8 cellular contexts compared by ENCODE assay signal in genomic region chr3:158539414-158540014, GRCh38. TPM values are rescaled to one million over a fixed set of nuclear protein-coding genes. Genes with fewer than 3 reads are reported as not detected.
DNase-seq lines count a peak whose midpoint lies in the region; ATAC-seq and TF ChIP-seq lines count a peak whose summit lies in the region.

No MANE protein-coding gene starts in this region.

- H3F3A ChIP-seq in OCI-LY1 (ENCODE audit: insufficient read depth, low read length), result no peaks in the 10 kb centered on the region

- intact Hi-C loops in left ventricle myocardium inferior (cut with micrococcal nuclease), result loop anchor here (10.0 kb wide), 1 partner anchor 925 kb away; no protein-coding TSS in a partner anchor

- H3K27ac ChIP-seq in OCI-LY1 (ENCODE audit: low read depth, low read length, poor library complexity, severe bottlenecking), result no peak overlapping the region
- no peak overlapping the region for H3K27ac ChIP-seq in left ventricle myocardium inferior (replicated peaks)

- H4K20me1 ChIP-seq in OCI-LY1 (ENCODE audit: insufficient read depth, low read length), result no peaks in the 10 kb centered on the region

- H3K27me3 ChIP-seq in OCI-LY1 (ENCODE audit: insufficient read depth, low read length), result no peaks in the 10 kb centered on the region
- no peaks in the 10 kb centered on the region for H3K27me3 ChIP-seq in left ventricle myocardium inferior (ENCODE audit: low read depth)

- no peak for ATAC-seq in GM21515 (IDR thresholded peaks at IDR 0.05; ENCODE audit: unreplicated experiment)

- no peak overlapping the region for H3K9ac ChIP-seq in OCI-LY1 (ENCODE audit: low read length)

- peak; percentile 37; the same call in 1 of the 2 replicates for TF ChIP-seq CTCF in GM12875 (IDR thresholded peaks at IDR 0.05; ENCODE audit: borderline replicate concordance, insufficient read depth, low read depth, low read length)
- TF ChIP-seq CTCF in OCI-LY1 (IDR thresholded peaks at IDR 0.05; ENCODE audit: low read length), result peak; percentile 84
- peak; percentile 64 for TF ChIP-seq CTCF in left ventricle myocardium inferior (IDR thresholded peaks at IDR 0.05; ENCODE audit: borderline replicate concordance)

- peak; percentile 66 for DNase-seq in ACHN
- peak; percentile 54 for DNase-seq in HT1080 (ENCODE audit: low read depth)
- DNase-seq in activated T-helper 9 cell treated with anti-CD3 and anti-CD28 coated beads, Interleukin-2, amount 50 U/mL, for 16 hours (ENCODE audit: low read depth), result peak; percentile 1
- no peak for DNase-seq in left ventricle myocardium inferior
- peak in 2 of 3 donors; percentile 20 to 57 for DNase-seq in stimulated activated CD4-positive, alpha-beta T cell treated with anti-CD3 and anti-CD28 coated beads, Interleukin-12 subunit alpha, Interleukin-12 subunit beta, amount 100 ng/mL, for 48 hours (ENCODE audit: low read depth in 2 of 3, low spot score in 1 of 3)

- no peaks in the 10 kb centered on the region for H3K79me2 ChIP-seq in OCI-LY1 (ENCODE audit: insufficient read depth, low read length)

- H2AFZ ChIP-seq in OCI-LY1 (ENCODE audit: low read length), result no peak overlapping the region

- H3K4me3 ChIP-seq in GM12875 (ENCODE audit: low read depth, low read length), result no peak overlapping the region
- H3K4me3 ChIP-seq in OCI-LY1 (ENCODE audit: low read depth, low read length, poor library complexity, severe bottlenecking), result no peak overlapping the region
- no peak overlapping the region for H3K4me3 ChIP-seq in left ventricle myocardium inferior

- in situ Hi-C loops in ACHN (cut with HindIII; ENCODE audit: low pct_ligation_motif_present, low pct_unique_long_range_greater_than_20kb, low sequenced_read_pairs), result no loop called here

- H3K36me3 ChIP-seq in OCI-LY1 (ENCODE audit: insufficient read depth, low read length), result peaks cover 10% of the 10 kb centered on the region
- peaks cover 10% of the 10 kb centered on the region for H3K36me3 ChIP-seq in left ventricle myocardium inferior

- no peaks in the 10 kb centered on the region for H3K9me2 ChIP-seq in OCI-LY1 (ENCODE audit: low read depth, low read length)

- no peaks in the 10 kb centered on the region for H3K4me1 ChIP-seq in OCI-LY1 (ENCODE audit: insufficient read depth, low read length, severe bottlenecking)
- H3K4me1 ChIP-seq in left ventricle myocardium inferior, result no peaks in the 10 kb centered on the region

- H3K9me3 ChIP-seq in OCI-LY1 (ENCODE audit: low read length) (no peaks in the 10 kb centered on the region), left ventricle myocardium inferior (replicated peaks) (no peaks in the 10 kb centered on the region)

- H3K4me2 ChIP-seq in OCI-LY1 (ENCODE audit: low read length), result no peak overlapping the region

RNA-seq across cellular contexts. Expression of gene MLF1, which starts 31.5 kb away (rescaled TPM):
- 12.0 and 17.7 TPM in 2 replicates for total RNA-seq in HT1080 (2014; rRNA removed; shearing (Covaris generic))
- polyA plus RNA-seq in HT1080 (2015; cell fraction: cytosol; rRNA removed), result 26.3 and 27.3 TPM in 2 replicates
- 9.4 and 12.6 TPM in 2 replicates for polyA plus RNA-seq in HT1080 (2015; cell fraction: nucleus; rRNA removed)
- 200 TPM for total RNA-seq in left ventricle myocardium inferior

Comparison
In these comparisons a context has a peak if more than half of its experiments do, and no peak if none do; other contexts are left out.
1. RNA of gene MLF1, which starts 31.5 kb away (total RNA-seq): 200 TPM in left ventricle myocardium inferior (single experiment); 12.0 to 17.7 TPM in HT1080; every median in the first group is over 10 times any median in the second.
2. Peak in every context shown above with its lines, with median percentiles within 50 percentile points of each other: CTCF ChIP-seq.